In the genomic region with DNA sequence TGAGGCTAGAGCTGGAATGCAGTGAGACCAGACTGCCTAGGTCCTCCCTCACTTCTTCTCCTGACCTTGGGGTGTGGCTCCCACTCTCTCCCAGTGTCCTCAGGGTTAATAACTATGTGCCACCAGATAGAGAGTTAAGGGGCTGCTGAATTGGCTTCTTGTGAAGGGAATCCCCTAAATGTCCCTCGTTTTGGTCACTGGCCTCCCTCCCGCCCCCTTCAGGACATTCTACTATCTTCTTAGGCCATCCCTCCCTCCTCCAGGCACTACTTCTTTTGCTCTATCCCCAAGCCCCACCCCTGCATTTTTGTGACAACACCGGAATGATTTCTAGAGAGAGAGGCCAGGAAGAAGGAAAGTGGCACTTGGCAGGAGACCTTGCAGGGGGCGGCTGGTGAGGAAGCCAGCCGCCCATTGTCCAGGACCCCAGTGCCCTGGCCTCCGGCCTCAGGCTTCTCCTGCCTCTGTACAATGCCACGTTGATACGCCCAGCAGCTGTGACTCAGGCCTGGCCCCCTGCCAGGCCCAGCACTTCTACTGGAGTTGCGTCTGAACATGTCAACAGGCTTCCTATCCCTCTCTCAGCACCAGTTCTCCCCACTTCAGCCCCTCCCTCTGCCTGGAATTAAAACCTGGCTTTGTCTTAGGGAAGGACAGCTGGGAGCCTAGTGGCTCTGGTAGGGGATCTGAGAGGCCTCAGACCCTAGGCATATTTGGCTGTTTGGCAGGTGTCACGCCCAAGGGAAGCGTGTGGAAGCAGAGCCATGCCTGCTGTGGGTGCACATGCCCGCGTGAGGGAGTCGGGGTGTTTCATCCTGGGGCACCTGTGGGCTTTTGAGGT, we compare ENCODE assay signal across 8 cellular contexts. TPM values are rescaled to one million over a fixed set of nuclear protein-coding genes. Genes with fewer than 3 reads are reported as not detected.
A peak's percentile ranks its signal among the peaks of the same experiment; 100 is the strongest.
DNase-seq lines count a peak whose midpoint lies in the region; ATAC-seq and TF ChIP-seq lines count a peak whose summit lies in the region.

No MANE protein-coding gene starts in this region.

- WGBS in suprapubic skin, result under 1% methylated on average over 14 of the region's 14 CpGs

- H3K27ac Mint-ChIP-seq in CD8-positive, alpha-beta T cell, result peak overlapping the region; percentile 70
- H3K27ac Mint-ChIP-seq in IgD-negative memory B cell, result peak overlapping the region in 2 of 3 donors; percentile 3 to 64
- H3K27ac Mint-ChIP-seq in activated T-cell treated with anti-CD3 and anti-CD28 coated beads, Interleukin-2, amount 50 U/mL, for 24 hours, result peak overlapping the region; percentile 84

- CTCF ChIA-PET in CD8-positive, alpha-beta T cell (lab: Charles Lee), result interaction anchor here (0.7 to 28.9 kb wide), 2 partner anchors 12 to 28 kb away, joined by 3 to 1057 read pairs; a partner anchor contains a TSS

- H3K36me3 Mint-ChIP-seq in CD8-positive, alpha-beta T cell, result no peaks in the 10 kb centered on the region
- peaks cover 1% of the 10 kb centered on the region for H3K36me3 Mint-ChIP-seq in IgD-negative memory B cell
- H3K36me3 Mint-ChIP-seq in activated T-cell treated with anti-CD3 and anti-CD28 coated beads, Interleukin-2, amount 50 U/mL, for 24 hours (ENCODE audit: low read depth), result peaks cover 56% of the 10 kb centered on the region

- H3K27me3 ChIP-seq in CD8-positive, alpha-beta T cell (ENCODE audit: insufficient read depth, low read length), result no peaks in the 10 kb centered on the region
- H3K27me3 ChIP-seq in OCI-LY3 (ENCODE audit: low read depth, low read length) (peaks cover 43% of the 10 kb centered on the region), mucosa of stomach (ENCODE audit: control insufficient read depth, insufficient read depth, low read length) (no peaks in the 10 kb centered on the region), suprapubic skin (no peaks in the 10 kb centered on the region)

- no peaks in the 10 kb centered on the region for H3K79me2 ChIP-seq in OCI-LY3 (ENCODE audit: low read length)

- TF ChIP-seq EP300 in suprapubic skin (IDR thresholded peaks at IDR 0.05), result no peak

- DNase-seq in CD8-positive, alpha-beta T cell, result peak in 6 of 7 experiments; percentile 57 to 79 (median 72)
- DNase-seq in activated T-cell treated with anti-CD3 and anti-CD28 coated beads, Interleukin-2, amount 50 U/mL, for 24 hours, result peak; percentile 79
- peak; percentile 98 for DNase-seq in suprapubic skin (ENCODE audit: low spot score in 2 of 2)

- peak overlapping the region; percentile 11 for H3K4me3 Mint-ChIP-seq in CD8-positive, alpha-beta T cell
- H3K4me3 Mint-ChIP-seq in IgD-negative memory B cell, result peak overlapping the region in 1 of 4 donors; percentile 28
- peak overlapping the region; percentile 51 for H3K4me3 Mint-ChIP-seq in activated T-cell treated with anti-CD3 and anti-CD28 coated beads, Interleukin-2, amount 50 U/mL, for 24 hours

- peak overlapping the region; percentile 15 for H3K4me2 ChIP-seq in OCI-LY3 (ENCODE audit: low read length)

- no peaks in the 10 kb centered on the region for H3K9me3 ChIP-seq in CD8-positive, alpha-beta T cell (ENCODE audit: low read length)
- no peaks in the 10 kb centered on the region for H3K9me3 ChIP-seq in OCI-LY3 (ENCODE audit: insufficient read depth, low read length)
- H3K9me3 ChIP-seq in mucosa of stomach (ENCODE audit: control insufficient read depth, low read length), result no peaks in the 10 kb centered on the region
- H3K9me3 ChIP-seq in suprapubic skin, result no peaks in the 10 kb centered on the region

- no peak overlapping the region for H3K27ac ChIP-seq in CD8-positive, alpha-beta T cell (ENCODE audit: low read depth, low read length)
- H3K27ac ChIP-seq in OCI-LY3 (ENCODE audit: low read length) (no peak overlapping the region), suprapubic skin (peak overlapping the region; percentile 100)

- H3K27me3 Mint-ChIP-seq in CD8-positive, alpha-beta T cell (ENCODE audit: low read depth), result peaks cover 1% of the 10 kb centered on the region
- H3K27me3 Mint-ChIP-seq in IgD-negative memory B cell, result peaks cover 14% of the 10 kb centered on the region
- H3K27me3 Mint-ChIP-seq in activated T-cell treated with anti-CD3 and anti-CD28 coated beads, Interleukin-2, amount 50 U/mL, for 24 hours, result no peaks in the 10 kb centered on the region

- POLR2A ChIA-PET in CD8-positive, alpha-beta T cell (lab: Charles Lee), result no interaction called here

- no peak overlapping the region; the same call in 1 of the 2 replicates for H2AFZ ChIP-seq in OCI-LY3 (ENCODE audit: low read depth, low read length)

- peaks cover 38% of the 10 kb centered on the region for H3K4me1 ChIP-seq in CD8-positive, alpha-beta T cell (ENCODE audit: insufficient read depth, low read length)
- H3K4me1 ChIP-seq in OCI-LY3 (ENCODE audit: low read length) (peaks cover 71% of the 10 kb centered on the region), mucosa of stomach (ENCODE audit: control insufficient read depth, insufficient read depth, low read length) (peaks cover 94% of the 10 kb centered on the region), suprapubic skin (peaks cover 98% of the 10 kb centered on the region)

- H3K9me3 Mint-ChIP-seq in CD8-positive, alpha-beta T cell, result no peaks in the 10 kb centered on the region
- no peaks in the 10 kb centered on the region for H3K9me3 Mint-ChIP-seq in IgD-negative memory B cell
- H3K9me3 Mint-ChIP-seq in activated T-cell treated with anti-CD3 and anti-CD28 coated beads, Interleukin-2, amount 50 U/mL, for 24 hours, result no peaks in the 10 kb centered on the region

- TF ChIP-seq POLR2A in suprapubic skin (IDR thresholded peaks at IDR 0.05), result peak in 1 of 2 donors; percentile 60

- H3K9ac ChIP-seq in OCI-LY3 (ENCODE audit: low read length), result no peak overlapping the region
- peak overlapping the region; percentile 74 for H3K9ac ChIP-seq in mucosa of stomach (ENCODE audit: low read length)

- intact Hi-C loops in CD8-positive, alpha-beta T cell (cut with DNase I, micrococcal nuclease), result no loop called here

- ATAC-seq in CD8-positive, alpha-beta T cell, result peak; percentile 18
- ATAC-seq in esophagus mucosa, result peak; percentile 73
- no peak for ATAC-seq in GM18519 (IDR thresholded peaks at IDR 0.05; ENCODE audit: low FRiP score, unreplicated experiment)

- TF ChIP-seq CTCF in CD8-positive, alpha-beta T cell (IDR thresholded peaks at IDR 0.05), result no peak
- peak; percentile 29 for TF ChIP-seq CTCF in OCI-LY3 (IDR thresholded peaks at IDR 0.05; ENCODE audit: low read depth, low read length)
- TF ChIP-seq CTCF in suprapubic skin (IDR thresholded peaks at IDR 0.05), result peak in 1 of 2 donors; percentile 24

- no peak overlapping the region for H3K4me3 ChIP-seq in CD8-positive, alpha-beta T cell (ENCODE audit: low read depth, low read length)
- H3K4me3 ChIP-seq in OCI-LY3 (ENCODE audit: low read length) (no peak overlapping the region), mucosa of stomach (ENCODE audit: low read length) (peak overlapping the region; percentile 1), suprapubic skin (peak overlapping the region; percentile 100)

- H4K20me1 ChIP-seq in OCI-LY3 (ENCODE audit: insufficient read depth, low read length), result peaks cover 2% of the 10 kb centered on the region; the same call in 1 of the 2 replicates

- H3K4me1 Mint-ChIP-seq in CD8-positive, alpha-beta T cell (ENCODE audit: low read depth), result peaks cover 47% of the 10 kb centered on the region
- peaks cover 10 to 28% (median 22%) of the 10 kb centered on the region in 3 donors for H3K4me1 Mint-ChIP-seq in IgD-negative memory B cell
- peaks cover 79% of the 10 kb centered on the region for H3K4me1 Mint-ChIP-seq in activated T-cell treated with anti-CD3 and anti-CD28 coated beads, Interleukin-2, amount 50 U/mL, for 24 hours (ENCODE audit: low read depth)

- H3K36me3 ChIP-seq in CD8-positive, alpha-beta T cell (ENCODE audit: insufficient read depth, low read length), result no peaks in the 10 kb centered on the region
- H3K36me3 ChIP-seq in OCI-LY3 (replicated peaks; ENCODE audit: low read depth, low read length), result no peaks in the 10 kb centered on the region
- no peaks in the 10 kb centered on the region for H3K36me3 ChIP-seq in mucosa of stomach (ENCODE audit: control insufficient read depth, insufficient read depth, low read length)
- no peaks in the 10 kb centered on the region for H3K36me3 ChIP-seq in suprapubic skin

RNA-seq across cellular contexts. Expression of a gene that starts 9.1 kb away (rescaled TPM):
- total RNA-seq in CD8-positive, alpha-beta T cell, result 100 to 1,000 TPM; 281 to 298 TPM
- 5.7 TPM for polyA plus RNA-seq in IgD-negative memory B cell
- total RNA-seq in esophagus mucosa (315 TPM), suprapubic skin (100 to 1,000 TPM; 574 to 977 (median 714) TPM)

RNA-seq across cellular contexts. Expression of a gene that starts 29.8 kb away (rescaled TPM):
- 1 to 10 TPM; 2.9 to 4.0 TPM for total RNA-seq in CD8-positive, alpha-beta T cell
- polyA plus RNA-seq in IgD-negative memory B cell, result 11.0 TPM
- 34.6 TPM for total RNA-seq in esophagus mucosa
- total RNA-seq in suprapubic skin, result 10 to 100 TPM; 43.8 to 61.2 (median 50.2) TPM

RNA-seq across cellular contexts. Expression of a gene that starts 41.3 kb away (rescaled TPM):
- under 1 TPM; 0.14 to 0.22 TPM for total RNA-seq in CD8-positive, alpha-beta T cell
- 0.05 TPM for polyA plus RNA-seq in IgD-negative memory B cell
- total RNA-seq in esophagus mucosa, result 1.7 TPM
- 1 to 10 TPM in 2 of 4 donors, under 1 TPM in 2; 0.42 to 2.7 (median 1.0) TPM for total RNA-seq in suprapubic skin

Comparison
In these comparisons a context has a peak if more than half of its experiments do, and no peak if none do; other contexts are left out.
1. H3K4me3 ChIP-seq: peak in mucosa of stomach (single experiment) and suprapubic skin (single experiment); none in CD8-positive, alpha-beta T cell (single experiment) and OCI-LY3 (single experiment).
2. H3K27ac Mint-ChIP-seq: peak in every context shown above with its lines; median percentile 84 in activated T-cell treated with anti-CD3 and anti-CD28 coated beads, Interleukin-2, amount 50 U/mL, for 24 hours; 70 in CD8-positive, alpha-beta T cell; 34 in IgD-negative memory B cell.
3. Peak in every context shown above with its lines, with median percentiles within 50 percentile points of each other: DNase-seq.